In the genomic region with DNA sequence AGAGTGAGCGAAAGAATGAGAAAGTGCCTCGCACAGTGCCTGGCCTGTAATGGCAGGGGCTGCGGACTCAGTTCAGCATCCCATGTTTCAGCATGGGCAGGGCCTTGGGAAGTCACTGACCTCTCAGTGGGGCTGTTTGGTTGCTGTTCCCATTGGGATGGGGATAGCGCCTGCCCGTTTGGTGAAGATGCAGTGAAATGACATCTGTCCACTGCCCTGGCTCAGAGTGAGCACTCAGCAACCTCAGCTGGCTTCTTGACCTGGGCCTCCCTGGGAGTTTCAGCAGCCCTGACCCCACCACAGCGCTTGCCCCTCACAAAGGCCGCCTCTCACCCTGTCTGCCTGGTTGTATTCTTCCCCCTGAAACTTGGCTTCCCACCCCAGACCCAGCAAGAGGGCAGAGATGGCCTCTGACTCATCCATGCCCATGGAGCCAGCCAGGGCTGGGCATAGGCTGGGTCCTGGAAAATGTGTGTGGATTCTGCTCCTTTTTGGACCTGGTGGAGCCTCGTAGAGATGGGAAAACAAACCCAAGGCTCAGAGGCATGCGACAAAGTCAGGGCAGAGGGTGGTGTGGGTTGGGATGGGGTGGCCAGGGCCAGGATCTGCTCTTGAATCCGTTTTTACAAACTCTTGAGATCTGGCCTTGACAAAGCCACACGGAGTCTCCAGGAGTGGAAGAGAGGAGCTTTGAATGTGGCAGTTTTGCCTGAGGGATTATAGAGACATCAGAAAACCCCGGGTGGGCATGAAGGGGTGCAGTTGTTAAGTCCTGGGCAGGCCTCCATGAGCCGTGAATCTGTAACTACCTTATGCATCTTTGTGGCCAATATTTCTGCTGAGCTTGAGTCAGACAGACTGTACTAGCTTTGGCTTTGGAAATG, we compare ENCODE assay signal across 8 cellular contexts. TPM values are rescaled to one million over a fixed set of nuclear protein-coding genes. Genes with fewer than 3 reads are reported as not detected.
DNase-seq lines count a peak whose midpoint lies in the region; ATAC-seq and TF ChIP-seq lines count a peak whose summit lies in the region.

No MANE protein-coding gene starts in this region.

- no peaks in the 10 kb centered on the region for H3K27me3 Mint-ChIP-seq in natural killer cell treated with Interleukin-12 subunit alpha and Interleukin-12 subunit beta and Interleukin-15 and Interleukin-18, amount 100 ng/mL, for 72 hours

- H3K4me1 Mint-ChIP-seq in natural killer cell treated with Interleukin-12 subunit alpha and Interleukin-12 subunit beta and Interleukin-15 and Interleukin-18, amount 100 ng/mL, for 72 hours (ENCODE audit: low read depth in 2 of 2): peaks cover 11 to 23% of the 10 kb centered on the region in 2 donors

- no peaks in the 10 kb centered on the region for H3K9me3 Mint-ChIP-seq in natural killer cell treated with Interleukin-12 subunit alpha and Interleukin-12 subunit beta and Interleukin-15 and Interleukin-18, amount 100 ng/mL, for 72 hours

- intact Hi-C loops in dorsolateral prefrontal cortex (cut with DNase I): no loop called here

- H3K4me3 ChIP-seq in AG09309 (ENCODE audit: control insufficient read depth, low read depth, low read length) (peak overlapping the region; percentile 77), LNCaP clone FGC (ENCODE audit: low read depth, low read length) (peak overlapping the region; percentile 82), dorsolateral prefrontal cortex (peak overlapping the region; percentile 54 to 89 (median 78))

- H3K36me3 Mint-ChIP-seq in natural killer cell treated with Interleukin-12 subunit alpha and Interleukin-12 subunit beta and Interleukin-15 and Interleukin-18, amount 100 ng/mL, for 72 hours: no peaks in the 10 kb centered on the region

- no peak for TF ChIP-seq CTCF in AG09309 (IDR thresholded peaks at IDR 0.05; ENCODE audit: control insufficient read depth, insufficient read depth, low read depth, low read length, missing control alignments)
- no peak for TF ChIP-seq CTCF in LNCaP clone FGC (IDR thresholded peaks at IDR 0.05; ENCODE audit: control insufficient read depth, extremely low read depth, insufficient read depth)
- TF ChIP-seq CTCF in dorsolateral prefrontal cortex (IDR thresholded peaks at IDR 0.05 in 54 of 56, conservative IDR thresholded peaks at IDR 0.05 in 2 of 56; ENCODE audit: low read depth in 1 of 56, partially characterized antibody in 56 of 56): no peak

- DNase-seq in AG09309 (ENCODE audit: low read depth) (no peak), LNCaP clone FGC (ENCODE audit: low read depth) (no peak), dorsolateral prefrontal cortex (peak in 2 of 10 donors; percentile 33 to 34), inferior parietal cortex (ENCODE audit: extremely low spot score) (no peak), NCI-H2107 (lab: John Stamatoyannopoulos, UW) (no peak), hippocampal formation (lab: John Stamatoyannopoulos, UW) (no peak)
- no peak for DNase-seq in natural killer cell treated with Interleukin-12 subunit alpha and Interleukin-12 subunit beta and Interleukin-15 and Interleukin-18, amount 100 ng/mL, for 72 hours (ENCODE audit: low spot score)

- H3K27ac Mint-ChIP-seq in natural killer cell treated with Interleukin-12 subunit alpha and Interleukin-12 subunit beta and Interleukin-15 and Interleukin-18, amount 100 ng/mL, for 72 hours: peak overlapping the region in 1 of 2 donors; percentile 68

- H3K4me3 Mint-ChIP-seq in natural killer cell treated with Interleukin-12 subunit alpha and Interleukin-12 subunit beta and Interleukin-15 and Interleukin-18, amount 100 ng/mL, for 72 hours: peak overlapping the region; percentile 83

- ATAC-seq in natural killer cell treated with Interleukin-12 subunit alpha and Interleukin-12 subunit beta and Interleukin-15 and Interleukin-18, amount 100 ng/mL, for 72 hours: no peak
- ATAC-seq in HG02763 (IDR thresholded peaks at IDR 0.05; ENCODE audit: unreplicated experiment): no peak

- H3K27ac ChIP-seq in dorsolateral prefrontal cortex: peak overlapping the region in 57 of 59 donors; percentile 1 to 97 (median 89)

- no peaks in the 10 kb centered on the region for H3K27me3 ChIP-seq in dorsolateral prefrontal cortex

RNA-seq across cellular contexts. Expression of gene XKR8, which starts 1.2 kb away (rescaled TPM):
- total RNA-seq in dorsolateral prefrontal cortex: 10 to 100 TPM in 7 of 120 experiments, 1 to 10 TPM in 113; 2.3 to 13.1 (median 5.5) TPM
- total RNA-seq in natural killer cell treated with Interleukin-12 subunit alpha and Interleukin-12 subunit beta and Interleukin-15 and Interleukin-18, amount 100 ng/mL, for 72 hours: 1 to 10 TPM; 7.1 to 9.6 TPM

RNA-seq across cellular contexts. Expression of gene SMPDL3B, which starts 26.2 kb away (rescaled TPM):
- 1 to 10 TPM in 57 of 120 experiments, under 1 TPM in 60, not detected in 3; 0.28 to 2.8 (median 0.98) TPM for total RNA-seq in dorsolateral prefrontal cortex
- under 1 TPM; 0.33 to 0.95 TPM for total RNA-seq in natural killer cell treated with Interleukin-12 subunit alpha and Interleukin-12 subunit beta and Interleukin-15 and Interleukin-18, amount 100 ng/mL, for 72 hours

RNA-seq across cellular contexts. Expression of gene RPA2, which starts 46.6 kb away (rescaled TPM):
- total RNA-seq in dorsolateral prefrontal cortex: 10 to 100 TPM; 22.6 to 58.6 (median 33.9) TPM
- total RNA-seq in natural killer cell treated with Interleukin-12 subunit alpha and Interleukin-12 subunit beta and Interleukin-15 and Interleukin-18, amount 100 ng/mL, for 72 hours: 10 to 100 TPM; 54.7 to 79.8 TPM
